ENCODE assay signal across 9 cellular contexts in the genomic region with DNA sequence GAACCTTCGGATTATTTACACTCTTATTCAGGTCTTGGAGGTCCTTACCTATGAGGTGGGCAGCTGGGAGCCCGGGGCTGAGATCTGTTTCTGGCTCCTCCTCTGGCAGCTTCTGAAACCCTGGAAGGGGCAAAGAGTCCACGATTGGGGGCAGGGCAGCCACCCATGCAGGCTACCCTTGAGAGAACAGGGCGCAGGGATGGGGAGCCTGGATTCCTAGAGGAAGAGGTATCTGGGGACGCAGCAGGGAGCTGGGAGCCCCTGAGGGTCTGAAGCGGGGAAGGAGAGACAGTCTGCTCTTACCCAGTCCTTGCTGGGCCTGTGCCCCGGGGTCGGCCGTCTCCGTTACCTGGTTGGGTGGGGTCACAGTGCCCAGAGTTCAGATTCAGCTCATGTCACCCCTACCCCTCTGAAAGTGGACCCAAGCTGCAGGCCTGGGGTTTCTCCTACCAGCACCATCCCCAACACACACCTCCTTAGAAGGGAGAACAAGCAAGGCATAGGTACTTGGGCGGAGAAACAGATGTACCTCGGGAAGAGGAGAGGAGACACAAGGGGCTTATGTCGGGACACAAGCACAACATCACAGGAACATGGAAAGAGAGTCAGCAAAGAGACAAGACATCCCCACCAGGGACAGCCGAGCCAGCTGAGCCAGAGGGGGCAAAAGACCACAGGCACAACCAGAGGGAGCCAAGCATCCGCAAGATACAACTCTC. TPM values are rescaled to one million over a fixed set of nuclear protein-coding genes. Genes with fewer than 3 reads are reported as not detected.
DNase-seq lines count a peak whose midpoint lies in the region; ATAC-seq, FAIRE-seq and TF ChIP-seq lines count a peak whose summit lies in the region.
"Had no signal": no experiment of that assay in that cellular context is flagged by ENCODE, and none has a peak within 500 bp of the region (broad histone marks: within the 10 kb centered on the region; RNA-seq: fewer than 3 reads in every experiment).

No MANE protein-coding gene starts in this region.

- H3K36me3 ChIP-seq in KOPT-K1 (ENCODE audit: insufficient read depth, low read length) (peaks cover 24% of the 10 kb centered on the region; the same call in 1 of the 2 replicates), bronchial epithelial cell (ENCODE audit: control insufficient read depth, insufficient read depth, low read length) (no peaks in the 10 kb centered on the region), lower lobe of right lung (no peaks in the 10 kb centered on the region), urinary bladder (ENCODE audit: insufficient read depth) (no peaks in the 10 kb centered on the region)

- ATAC-seq in lower lobe of right lung = peak; percentile 5 to 13
- no peak for ATAC-seq in GM18519 (IDR thresholded peaks at IDR 0.05; ENCODE audit: low FRiP score, unreplicated experiment)

- no peak for FAIRE-seq in bronchial epithelial cell (lab: Jason Lieb, UNC)
- FAIRE-seq: endometrium had no signal

- H3K9me3 ChIP-seq in KOPT-K1 (ENCODE audit: insufficient read depth, low read length, poor library complexity, severe bottlenecking) (no peaks in the 10 kb centered on the region), lower lobe of right lung (no peaks in the 10 kb centered on the region)

- intact Hi-C loops in lower lobe of right lung (cut with DNase I) = no loop called here

- H3K27me3 ChIP-seq in bronchial epithelial cell (ENCODE audit: control insufficient read depth, insufficient read depth, low read length) = no peaks in the 10 kb centered on the region
- no peaks in the 10 kb centered on the region for H3K27me3 ChIP-seq in lower lobe of right lung (ENCODE audit: low read depth)

- H3K27ac ChIP-seq in KOPT-K1 (ENCODE audit: low read depth, low read length, poor library complexity, severe bottlenecking) (peak overlapping the region; percentile 93), lower lobe of right lung (peak overlapping the region; percentile 84), urinary bladder (ENCODE audit: low read depth) (peak overlapping the region; percentile 77)

- WGBS in urinary bladder = 32% methylated on average over 15 of the region's 15 CpGs

- H3K4me3 ChIP-seq in bronchial epithelial cell (ENCODE audit: low read depth, low read length) (peak overlapping the region; percentile 68), lower lobe of right lung (peak overlapping the region; percentile 79), urinary bladder (ENCODE audit: low read depth, low read length) (peak overlapping the region; percentile 72)

- peaks cover 57% of the 10 kb centered on the region for H3K4me1 ChIP-seq in lower lobe of right lung
- no peaks in the 10 kb centered on the region for H3K4me1 ChIP-seq in urinary bladder (ENCODE audit: insufficient read depth)

- in situ Hi-C loops in ACHN (cut with HindIII; ENCODE audit: low pct_ligation_motif_present, low pct_unique_long_range_greater_than_20kb, low sequenced_read_pairs) = no loop called here

- peak; percentile 7 for DNase-seq in ACHN
- DNase-seq in bronchial epithelial cell (ENCODE audit: low read depth) = no peak
- no peak for DNase-seq in lower lobe of right lung
- no peak for DNase-seq in activated effector memory CD4-positive, alpha-beta T cell treated with anti-CD3 and anti-CD28 coated beads, Interleukin-2, amount 50 U/mL, for 16 hours
- no peak for DNase-seq in GM19240 (ENCODE audit: insufficient read length, low spot score)

- TF ChIP-seq CTCF in bronchial epithelial cell (IDR thresholded peaks at IDR 0.05; ENCODE audit: insufficient read depth, low read length, severe bottlenecking) = no peak
- no peak for TF ChIP-seq CTCF in lower lobe of right lung (IDR thresholded peaks at IDR 0.05)

RNA-seq across cellular contexts. Expression of a gene that starts 0.6 kb away (rescaled TPM):
- total RNA-seq in bronchial epithelial cell (not detected in 2 replicates), lower lobe of right lung (10.0 TPM), urinary bladder (2.1 TPM)
- polyA plus RNA-seq in urinary bladder = 1.4 TPM

RNA-seq across cellular contexts. Expression of a gene that starts 4.4 kb away (rescaled TPM):
- total RNA-seq in bronchial epithelial cell = not detected in 2 replicates
- 127 TPM for total RNA-seq in lower lobe of right lung
- total RNA-seq in urinary bladder = 4.2 TPM
- 10.6 TPM for polyA plus RNA-seq in urinary bladder

RNA-seq across cellular contexts. Expression of a gene that starts 6.3 kb away (rescaled TPM):
- total RNA-seq in bronchial epithelial cell (not detected in 2 replicates), lower lobe of right lung (4.5 TPM), urinary bladder (not detected)
- 0.29 TPM for polyA plus RNA-seq in urinary bladder

RNA-seq across cellular contexts. Expression of a gene that starts 9.6 kb away (rescaled TPM):
- not detected in 2 replicates for total RNA-seq in bronchial epithelial cell
- not detected for total RNA-seq in lower lobe of right lung
- total RNA-seq in urinary bladder = not detected
- 0.06 TPM for polyA plus RNA-seq in urinary bladder

RNA-seq across cellular contexts. Expression of a gene that starts 11.1 kb away (rescaled TPM):
- not detected in 2 replicates for total RNA-seq in bronchial epithelial cell
- 2.6 TPM for total RNA-seq in lower lobe of right lung
- not detected for total RNA-seq in urinary bladder
- polyA plus RNA-seq in urinary bladder = 0.20 TPM

Comparison
In these comparisons a context has a peak if more than half of its experiments do, and no peak if none do; other contexts are left out.
1. RNA of a gene that starts 4.4 kb away (total RNA-seq): 127 TPM in lower lobe of right lung (single experiment); 4.2 TPM in urinary bladder (single experiment) and not detected in bronchial epithelial cell; every median in the first group is over 10 times any median in the second.
2. Peak in every context shown above with its lines, with median percentiles within 50 percentile points of each other: H3K27ac ChIP-seq and H3K4me3 ChIP-seq.